In the genomic region with DNA sequence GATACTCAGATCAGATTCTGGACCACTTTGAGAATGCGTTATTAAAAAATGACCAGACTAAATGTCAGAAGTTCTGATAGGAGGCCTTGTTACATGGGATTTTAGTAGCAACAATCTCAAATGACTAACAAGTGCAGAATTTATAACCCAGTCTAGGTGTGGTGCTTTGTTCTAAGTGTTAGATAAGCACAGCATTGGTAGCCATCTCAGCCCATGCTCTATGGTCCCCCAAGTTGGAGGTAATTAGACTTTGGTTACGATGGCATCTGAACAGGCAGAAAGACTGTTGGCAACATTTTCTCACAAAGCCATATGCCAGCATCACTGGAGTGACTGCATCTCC, we compare ENCODE assay signal across 17 cellular contexts.
A peak's percentile ranks its signal among the peaks of the same experiment; 100 is the strongest.
DNase-seq lines count a peak whose midpoint lies in the region; ATAC-seq, FAIRE-seq and TF ChIP-seq lines count a peak whose summit lies in the region.
"Had no signal": no experiment of that assay in that cellular context is flagged by ENCODE, and none has a peak within 500 bp of the region (broad histone marks: within the 10 kb centered on the region; RNA-seq: fewer than 3 reads in every experiment).

No MANE protein-coding gene starts in this region.

- no peak for ATAC-seq in IMR-90 (ENCODE audit: low read depth)
- ATAC-seq in HG02870 (IDR thresholded peaks at IDR 0.05; ENCODE audit: unreplicated experiment) = no peak

- peak overlapping the region; percentile 29; the same call in 1 of the 2 replicates for H2AK5ac ChIP-seq in IMR-90 (ENCODE audit: low read depth, low read length)

- H2BK5ac ChIP-seq in IMR-90 (ENCODE audit: low read depth, low read length, poor library complexity, severe bottlenecking) = no peak overlapping the region

- H3K4me2 ChIP-seq in IMR-90 (ENCODE audit: low read depth, low read length) (no peak overlapping the region), hepatocyte (no peak overlapping the region)

- TF ChIP-seq CTCF in IMR-90 (conservative IDR thresholded peaks at IDR 0.05; ENCODE audit: low read depth, low read length) (no peak), Peyer's patch (IDR thresholded peaks at IDR 0.05) (no peak), hepatocyte (IDR thresholded peaks at IDR 0.05; ENCODE audit: poor library complexity) (no peak)

- peak overlapping the region; percentile 16; the same call in 1 of the 2 replicates for H4K5ac ChIP-seq in IMR-90 (ENCODE audit: low read depth, low read length)

- intact Hi-C loops in IMR-90 (cut with micrococcal nuclease) = no loop called here

- no peak overlapping the region for H3K9ac ChIP-seq in IMR-90 (ENCODE audit: low read depth, low read length)

- H2BK15ac ChIP-seq in IMR-90 (ENCODE audit: low read depth, low read length) = peak overlapping the region; percentile 62; the same call in 2 of the 3 replicates

- TF ChIP-seq RAD21 in IMR-90 (IDR thresholded peaks at IDR 0.05; ENCODE audit: low read length) = no peak

- H3K9me1 ChIP-seq in IMR-90 (ENCODE audit: insufficient read depth, low read length) = peaks cover 8% of the 10 kb centered on the region

- no peak for TF ChIP-seq POLR2A in IMR-90 (IDR thresholded peaks at IDR 0.05; ENCODE audit: low read depth, low read length)
- TF ChIP-seq POLR2A in Peyer's patch (IDR thresholded peaks at IDR 0.05) = no peak

- in situ Hi-C loops in IMR-90 (cut with MboI; ENCODE audit: low sequenced_read_pairs) = no loop called here

- H3K9me2 ChIP-seq in hepatocyte (replicated peaks; ENCODE audit: insufficient read depth) = no peaks in the 10 kb centered on the region

- H3K23ac ChIP-seq in IMR-90 (ENCODE audit: low read depth, low read length) = 0 out of 2 replicates have a peak overlapping the region, but pooled peaks have one; percentile 41

- peak overlapping the region; percentile 52; the same call in 1 of the 2 replicates for H3K18ac ChIP-seq in IMR-90 (ENCODE audit: low read depth, low read length)

- no CpG with 5 or more reads among the region's 2 CpGs for WGBS in IMR-90 (ENCODE audit: extremely low coverage in 2 of 2, insufficient read length in 1 of 2), 2 experiments
- WGBS in hepatocyte (ENCODE audit: low lambda C conversion rate, missing lambda C conversion rate) = 39% methylated on average over 2 of the region's 2 CpGs
- 10 to 28% (median 25%) methylated on average over 2 of the region's 2 CpGs for WGBS in small intestine, 3 donors

- peak overlapping the region; percentile 50; the same call in 1 of the 2 replicates for H2BK20ac ChIP-seq in IMR-90 (ENCODE audit: low read depth, low read length)

- dilution Hi-C loops in IMR-90 (cut with HindIII; ENCODE audit: low sequenced_read_pairs, unreplicated experiment) = no loop called here

- peak overlapping the region; percentile 52 for H3K4ac ChIP-seq in IMR-90 (ENCODE audit: low read depth, low read length)

- H2BK120ac ChIP-seq in IMR-90 (ENCODE audit: low read depth, low read length) = peak overlapping the region; percentile 75

- no peak overlapping the region for H3K56ac ChIP-seq in IMR-90 (ENCODE audit: extremely low read depth, insufficient read depth, low read length)

- H4K20me1 ChIP-seq in IMR-90 (ENCODE audit: insufficient read depth, low read length) (no peaks in the 10 kb centered on the region), hepatocyte (ENCODE audit: insufficient read depth, poor library complexity, severe bottlenecking) (no peaks in the 10 kb centered on the region)

- no peak for FAIRE-seq in small intestine (lab: Jason Lieb, UNC)
- FAIRE-seq: G401.6 had no signal

- H3K79me2 ChIP-seq in hepatocyte = no peaks in the 10 kb centered on the region

- H4K8ac ChIP-seq in IMR-90 (ENCODE audit: low read depth in 2 of 2, low read length in 2 of 2) = no peak overlapping the region

- no peak overlapping the region for H2AFZ ChIP-seq in IMR-90 (replicated peaks; ENCODE audit: low read length, poor library complexity)
- H2AFZ ChIP-seq in hepatocyte = no peak overlapping the region

- DNase-seq in IMR-90 = no peak
- no peak for DNase-seq in Peyer's patch
- DNase-seq in hepatocyte (ENCODE audit: low spot score) = no peak
- peak; percentile 86 for DNase-seq in small intestine
- no peak for DNase-seq in epidermal melanocyte (ENCODE audit: insufficient read length, low spot score)
- no peak for DNase-seq in NCI-H446 (lab: John Stamatoyannopoulos, UW)
- DNase-seq: DMS 273 treated with DMSO at 0.1 percent for 48 hours, H7, Kasumi-1, NCI-H1092 treated with DMSO at 0.1 percent for 48 hours, NCI-H2081 treated with DMSO at 0.1 percent for 48 hours, NCI-H510A treated with DMSO at 0.1 percent for 48 hours, NCI-H774, RPMI8226 had no signal

- BruUV-seq in IMR-90 (replicated peaks; lab: Mats Ljungman, UMichigan) = no TSS peak

- H3K79me1 ChIP-seq in IMR-90 (ENCODE audit: low read depth in 1 of 2, low read length in 2 of 2) = no peaks in the 10 kb centered on the region

- CTCF ChIA-PET in IMR-90 (lab: Yijun Ruan, JAX) = no interaction called here

- H3K14ac ChIP-seq in IMR-90 (replicated peaks; ENCODE audit: low read depth, low read length) = peak overlapping the region; percentile 34

- no peak overlapping the region for H3K4me3 ChIP-seq in IMR-90 (ENCODE audit: insufficient read depth, low read depth, low read length)
- no peak overlapping the region for H3K4me3 ChIP-seq in Peyer's patch
- H3K4me3 ChIP-seq in hepatocyte = no peak overlapping the region
- no peak overlapping the region for H3K4me3 ChIP-seq in small intestine (ENCODE audit: low read depth in 1 of 2, low read length in 2 of 2)

- H3K27me3 ChIP-seq in IMR-90 (ENCODE audit: control insufficient read depth, insufficient read depth, low read length) (no peaks in the 10 kb centered on the region), Peyer's patch (no peaks in the 10 kb centered on the region), hepatocyte (no peaks in the 10 kb centered on the region), small intestine (ENCODE audit: control insufficient read depth in 2 of 2, insufficient read depth in 2 of 2, low read length in 2 of 2) (no peaks in the 10 kb centered on the region)

- peak overlapping the region; percentile 61 for H4K91ac ChIP-seq in IMR-90 (ENCODE audit: insufficient read depth, low read depth, low read length)

- H3K9me3 ChIP-seq in IMR-90 (ENCODE audit: control insufficient read depth, insufficient read depth, low read length) = no peaks in the 10 kb centered on the region
- no peaks in the 10 kb centered on the region for H3K9me3 ChIP-seq in Peyer's patch
- H3K9me3 ChIP-seq in hepatocyte (ENCODE audit: low read depth) = no peaks in the 10 kb centered on the region
- H3K9me3 ChIP-seq in small intestine (ENCODE audit: control insufficient read depth, low read depth) = no peaks in the 10 kb centered on the region

- no peak overlapping the region for H2AK9ac ChIP-seq in IMR-90 (replicated peaks; ENCODE audit: low read depth, low read length, poor library complexity)

- H3K36me3 ChIP-seq in IMR-90 (ENCODE audit: control insufficient read depth, insufficient read depth, low read length) (no peaks in the 10 kb centered on the region), Peyer's patch (no peaks in the 10 kb centered on the region), hepatocyte (replicated peaks; ENCODE audit: insufficient read depth, low read depth) (no peaks in the 10 kb centered on the region), small intestine (ENCODE audit: control insufficient read depth in 2 of 2, insufficient read depth in 2 of 2, low read length in 2 of 2) (no peaks in the 10 kb centered on the region)

- peaks cover 11% of the 10 kb centered on the region for H3K4me1 ChIP-seq in IMR-90 (ENCODE audit: control insufficient read depth, insufficient read depth, low read length)
- H3K4me1 ChIP-seq in Peyer's patch = peaks cover 0 to 8% (median 0%) of the 10 kb centered on the region in 4 donors
- H3K4me1 ChIP-seq in hepatocyte (ENCODE audit: insufficient read depth) = peaks cover 15% of the 10 kb centered on the region
- H3K4me1 ChIP-seq in small intestine (ENCODE audit: control insufficient read depth in 2 of 2, insufficient read depth in 1 of 2, low read depth in 1 of 2, low read length in 1 of 2) = peaks cover 1 to 3% of the 10 kb centered on the region in 2 donors

- H3K27ac ChIP-seq in IMR-90 (ENCODE audit: insufficient read depth, low read length) (no peak overlapping the region), Peyer's patch (peak overlapping the region in 3 of 4 donors; percentile 39 to 57 (median 46)), hepatocyte (peak overlapping the region; percentile 89), small intestine (ENCODE audit: low read depth in 1 of 2, low read length in 1 of 2) (peak overlapping the region in 1 of 2 donors; percentile 17)
- H3K27ac ChIP-seq: HL-60 had no signal

- POLR2A ChIA-PET in IMR-90 (lab: Charles Lee; ENCODE audit: unreplicated experiment) = no interaction called here

TF ChIP-seq in IMR-90, 13 proteins besides CTCF, POLR2A, EP300 and RAD21:
- TF ChIP-seq RFX5 (IDR thresholded peaks at IDR 0.05; ENCODE audit: low read depth, low read length) (no peak), BHLHE40 (IDR thresholded peaks at IDR 0.05; ENCODE audit: low read depth, low read length) (no peak)
TF ChIP-seq in IMR-90: peak in this region for 0.
